1 cellular context compared by ENCODE assay signal in the genomic region with DNA sequence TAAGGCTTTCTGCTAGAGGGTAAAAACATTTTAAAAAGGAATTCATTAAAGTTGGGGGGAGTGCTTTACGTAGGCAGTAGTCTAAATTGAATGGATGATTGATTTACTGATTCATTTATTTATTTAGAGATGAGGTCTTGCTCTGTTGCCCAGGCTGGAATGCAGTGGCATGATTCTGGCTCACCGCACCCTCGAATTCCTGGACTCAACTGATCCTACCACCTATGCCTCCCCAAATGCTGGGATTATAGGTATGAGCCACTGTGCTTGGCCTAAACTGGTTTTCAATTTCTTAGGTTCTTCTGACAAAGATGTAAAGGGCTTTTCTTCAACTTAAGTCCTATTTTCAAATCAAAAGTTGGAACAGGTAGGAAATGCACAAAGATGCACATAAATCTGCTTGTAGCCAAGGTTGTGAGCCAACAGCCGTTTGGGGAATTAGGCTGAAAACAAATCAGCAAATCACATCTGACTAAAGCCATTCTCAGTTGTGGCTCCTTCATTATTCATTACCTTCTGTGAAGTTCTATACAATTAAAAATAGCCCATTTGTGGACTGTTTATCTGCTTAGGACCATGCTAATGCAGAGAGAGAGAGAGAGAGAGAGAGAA.
TF ChIP-seq lines count a peak whose summit lies in the region.

No MANE protein-coding gene starts in this region.

TF ChIP-seq in A549, 52 proteins besides CTCF, POLR2A, EP300 and RAD21 (continued from another document):
- TF ChIP-seq, protein P1, sequence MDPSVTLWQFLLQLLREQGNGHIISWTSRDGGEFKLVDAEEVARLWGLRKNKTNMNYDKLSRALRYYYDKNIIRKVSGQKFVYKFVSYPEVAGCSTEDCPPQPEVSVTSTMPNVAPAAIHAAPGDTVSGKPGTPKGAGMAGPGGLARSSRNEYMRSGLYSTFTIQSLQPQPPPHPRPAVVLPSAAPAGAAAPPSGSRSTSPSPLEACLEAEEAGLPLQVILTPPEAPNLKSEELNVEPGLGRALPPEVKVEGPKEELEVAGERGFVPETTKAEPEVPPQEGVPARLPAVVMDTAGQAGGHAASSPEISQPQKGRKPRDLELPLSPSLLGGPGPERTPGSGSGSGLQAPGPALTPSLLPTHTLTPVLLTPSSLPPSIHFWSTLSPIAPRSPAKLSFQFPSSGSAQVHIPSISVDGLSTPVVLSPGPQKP (IDR thresholded peaks at IDR 0.05; ENCODE audit: low read depth, low read length) = no peak
- TF ChIP-seq KDM1A (IDR thresholded peaks at IDR 0.05; ENCODE audit: low read depth) = no peak
- TF ChIP-seq RFX5 (IDR thresholded peaks at IDR 0.05) = no peak
- no peak for TF ChIP-seq HEYL (CRISPR knock-in tag; IDR thresholded peaks at IDR 0.05)
- TF ChIP-seq CBX2 (IDR thresholded peaks at IDR 0.05; ENCODE audit: borderline replicate concordance, low read depth) = no peak
- TF ChIP-seq, protein P2, sequence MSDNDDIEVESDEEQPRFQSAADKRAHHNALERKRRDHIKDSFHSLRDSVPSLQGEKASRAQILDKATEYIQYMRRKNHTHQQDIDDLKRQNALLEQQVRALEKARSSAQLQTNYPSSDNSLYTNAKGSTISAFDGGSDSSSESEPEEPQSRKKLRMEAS (IDR thresholded peaks at IDR 0.05) = peak; percentile 86
- TF ChIP-seq RCOR1 (IDR thresholded peaks at IDR 0.05; ENCODE audit: low read depth, low read length) = no peak
- TF ChIP-seq HOXA7 (CRISPR knock-in tag; IDR thresholded peaks at IDR 0.05) = peak; percentile 5; the same call in 1 of the 2 replicates
- TF ChIP-seq NPAS2 (CRISPR knock-in tag; IDR thresholded peaks at IDR 0.05; ENCODE audit: borderline replicate concordance) = no peak
- TF ChIP-seq, protein P3, sequence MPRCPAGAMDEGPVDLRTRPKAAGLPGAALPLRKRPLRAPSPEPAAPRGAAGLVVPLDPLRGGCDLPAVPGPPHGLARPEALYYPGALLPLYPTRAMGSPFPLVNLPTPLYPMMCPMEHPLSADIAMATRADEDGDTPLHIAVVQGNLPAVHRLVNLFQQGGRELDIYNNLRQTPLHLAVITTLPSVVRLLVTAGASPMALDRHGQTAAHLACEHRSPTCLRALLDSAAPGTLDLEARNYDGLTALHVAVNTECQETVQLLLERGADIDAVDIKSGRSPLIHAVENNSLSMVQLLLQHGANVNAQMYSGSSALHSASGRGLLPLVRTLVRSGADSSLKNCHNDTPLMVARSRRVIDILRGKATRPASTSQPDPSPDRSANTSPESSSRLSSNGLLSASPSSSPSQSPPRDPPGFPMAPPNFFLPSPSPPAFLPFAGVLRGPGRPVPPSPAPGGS (IDR thresholded peaks at IDR 0.05) = 0 out of 3 replicates have a peak, but pooled peaks have one; percentile 42
- TF ChIP-seq HOXB5 (CRISPR knock-in tag; IDR thresholded peaks at IDR 0.05) = peak; percentile 84; the same call in 1 of the 2 replicates
- TF ChIP-seq, protein P4, sequence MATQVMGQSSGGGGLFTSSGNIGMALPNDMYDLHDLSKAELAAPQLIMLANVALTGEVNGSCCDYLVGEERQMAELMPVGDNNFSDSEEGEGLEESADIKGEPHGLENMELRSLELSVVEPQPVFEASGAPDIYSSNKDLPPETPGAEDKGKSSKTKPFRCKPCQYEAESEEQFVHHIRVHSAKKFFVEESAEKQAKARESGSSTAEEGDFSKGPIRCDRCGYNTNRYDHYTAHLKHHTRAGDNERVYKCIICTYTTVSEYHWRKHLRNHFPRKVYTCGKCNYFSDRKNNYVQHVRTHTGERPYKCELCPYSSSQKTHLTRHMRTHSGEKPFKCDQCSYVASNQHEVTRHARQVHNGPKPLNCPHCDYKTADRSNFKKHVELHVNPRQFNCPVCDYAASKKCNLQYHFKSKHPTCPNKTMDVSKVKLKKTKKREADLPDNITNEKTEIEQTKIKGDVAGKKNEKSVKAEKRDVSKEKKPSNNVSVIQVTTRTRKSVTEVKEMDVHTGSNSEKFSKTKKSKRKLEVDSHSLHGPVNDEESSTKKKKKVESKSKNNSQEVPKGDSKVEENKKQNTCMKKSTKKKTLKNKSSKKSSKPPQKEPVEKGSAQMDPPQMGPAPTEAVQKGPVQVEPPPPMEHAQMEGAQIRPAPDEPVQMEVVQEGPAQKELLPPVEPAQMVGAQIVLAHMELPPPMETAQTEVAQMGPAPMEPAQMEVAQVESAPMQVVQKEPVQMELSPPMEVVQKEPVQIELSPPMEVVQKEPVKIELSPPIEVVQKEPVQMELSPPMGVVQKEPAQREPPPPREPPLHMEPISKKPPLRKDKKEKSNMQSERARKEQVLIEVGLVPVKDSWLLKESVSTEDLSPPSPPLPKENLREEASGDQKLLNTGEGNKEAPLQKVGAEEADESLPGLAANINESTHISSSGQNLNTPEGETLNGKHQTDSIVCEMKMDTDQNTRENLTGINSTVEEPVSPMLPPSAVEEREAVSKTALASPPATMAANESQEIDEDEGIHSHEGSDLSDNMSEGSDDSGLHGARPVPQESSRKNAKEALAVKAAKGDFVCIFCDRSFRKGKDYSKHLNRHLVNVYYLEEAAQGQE (IDR thresholded peaks at IDR 0.05) = no peak
- TF ChIP-seq, protein P5, sequence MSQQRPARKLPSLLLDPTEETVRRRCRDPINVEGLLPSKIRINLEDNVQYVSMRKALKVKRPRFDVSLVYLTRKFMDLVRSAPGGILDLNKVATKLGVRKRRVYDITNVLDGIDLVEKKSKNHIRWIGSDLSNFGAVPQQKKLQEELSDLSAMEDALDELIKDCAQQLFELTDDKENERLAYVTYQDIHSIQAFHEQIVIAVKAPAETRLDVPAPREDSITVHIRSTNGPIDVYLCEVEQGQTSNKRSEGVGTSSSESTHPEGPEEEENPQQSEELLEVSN (IDR thresholded peaks at IDR 0.05; ENCODE audit: borderline replicate concordance, low read depth) = 0 out of 2 replicates have a peak, but pooled peaks have one; percentile 21
- TF ChIP-seq, protein P6, sequence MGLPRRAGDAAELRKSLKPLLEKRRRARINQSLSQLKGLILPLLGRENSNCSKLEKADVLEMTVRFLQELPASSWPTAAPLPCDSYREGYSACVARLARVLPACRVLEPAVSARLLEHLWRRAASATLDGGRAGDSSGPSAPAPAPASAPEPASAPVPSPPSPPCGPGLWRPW (IDR thresholded peaks at IDR 0.05) = no peak
- TF ChIP-seq HDAC2 (IDR thresholded peaks at IDR 0.05) = no peak
- TF ChIP-seq ZNF302 (CRISPR knock-in tag; IDR thresholded peaks at IDR 0.05) = peak; percentile 85
- TF ChIP-seq TFCP2L1 (CRISPR knock-in tag; IDR thresholded peaks at IDR 0.05) = peak; percentile 57; the same call in 1 of the 2 replicates
- TF ChIP-seq CEBPB (IDR thresholded peaks at IDR 0.05) = peak in 1 of 2 experiments; percentile 73; a peak in 2 of 4 replicates
- TF ChIP-seq CHD2 (IDR thresholded peaks at IDR 0.05; ENCODE audit: low read length, partially characterized antibody) = no peak
- TF ChIP-seq KDM5A (IDR thresholded peaks at IDR 0.05) = no peak
- peak; percentile 79 for TF ChIP-seq JUNB (IDR thresholded peaks at IDR 0.05)
- TF ChIP-seq, protein P7, sequence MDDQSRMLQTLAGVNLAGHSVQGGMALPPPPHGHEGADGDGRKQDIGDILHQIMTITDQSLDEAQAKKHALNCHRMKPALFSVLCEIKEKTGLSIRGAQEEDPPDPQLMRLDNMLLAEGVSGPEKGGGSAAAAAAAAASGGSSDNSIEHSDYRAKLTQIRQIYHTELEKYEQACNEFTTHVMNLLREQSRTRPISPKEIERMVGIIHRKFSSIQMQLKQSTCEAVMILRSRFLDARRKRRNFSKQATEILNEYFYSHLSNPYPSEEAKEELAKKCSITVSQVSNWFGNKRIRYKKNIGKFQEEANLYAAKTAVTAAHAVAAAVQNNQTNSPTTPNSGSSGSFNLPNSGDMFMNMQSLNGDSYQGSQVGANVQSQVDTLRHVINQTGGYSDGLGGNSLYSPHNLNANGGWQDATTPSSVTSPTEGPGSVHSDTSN (IDR thresholded peaks at IDR 0.05) = peak; percentile 86
- TF ChIP-seq ESRRA (IDR thresholded peaks at IDR 0.05; ENCODE audit: borderline replicate concordance, low read length) = no peak
- TF ChIP-seq MAFK (IDR thresholded peaks at IDR 0.05; ENCODE audit: partially characterized antibody) = no peak
- peak; percentile 74 for TF ChIP-seq FOXS1 (CRISPR knock-in tag; IDR thresholded peaks at IDR 0.05)
- no peak for TF ChIP-seq BHLHE40 (IDR thresholded peaks at IDR 0.05; ENCODE audit: low read depth, low read length)
- TF ChIP-seq CHD4 (IDR thresholded peaks at IDR 0.05; ENCODE audit: borderline replicate concordance) = no peak
- TF ChIP-seq, protein P8, sequence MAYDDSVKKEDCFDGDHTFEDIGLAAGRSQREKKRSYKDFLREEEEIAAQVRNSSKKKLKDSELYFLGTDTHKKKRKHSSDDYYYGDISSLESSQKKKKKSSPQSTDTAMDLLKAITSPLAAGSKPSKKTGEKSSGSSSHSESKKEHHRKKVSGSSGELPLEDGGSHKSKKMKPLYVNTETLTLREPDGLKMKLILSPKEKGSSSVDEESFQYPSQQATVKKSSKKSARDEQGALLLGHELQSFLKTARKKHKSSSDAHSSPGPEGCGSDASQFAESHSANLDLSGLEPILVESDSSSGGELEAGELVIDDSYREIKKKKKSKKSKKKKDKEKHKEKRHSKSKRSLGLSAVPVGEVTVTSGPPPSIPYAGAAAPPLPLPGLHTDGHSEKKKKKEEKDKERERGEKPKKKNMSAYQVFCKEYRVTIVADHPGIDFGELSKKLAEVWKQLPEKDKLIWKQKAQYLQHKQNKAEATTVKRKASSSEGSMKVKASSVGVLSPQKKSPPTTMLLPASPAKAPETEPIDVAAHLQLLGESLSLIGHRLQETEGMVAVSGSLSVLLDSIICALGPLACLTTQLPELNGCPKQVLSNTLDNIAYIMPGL (CRISPR knock-in tag; IDR thresholded peaks at IDR 0.05; ENCODE audit: borderline replicate concordance) = no peak
- no peak for TF ChIP-seq ZSCAN20 (CRISPR knock-in tag; IDR thresholded peaks at IDR 0.05)
- TF ChIP-seq MYC (IDR thresholded peaks at IDR 0.05; ENCODE audit: borderline replicate concordance, low read length) = no peak
- TF ChIP-seq POLR2AphosphoS2 (conservative IDR thresholded peaks at IDR 0.05; ENCODE audit: low read length) = no peak
- no peak for TF ChIP-seq SREBF2 (IDR thresholded peaks at IDR 0.05)
- TF ChIP-seq RNF2 (IDR thresholded peaks at IDR 0.05; ENCODE audit: borderline replicate concordance, low read depth) = no peak
- TF ChIP-seq HOXB13 (CRISPR knock-in tag; IDR thresholded peaks at IDR 0.05; ENCODE audit: low read depth) = peak; percentile 61; the same call in 1 of the 2 replicates
- no peak for TF ChIP-seq MAZ (IDR thresholded peaks at IDR 0.05; ENCODE audit: borderline replicate concordance, low read depth, low read length)
- no peak for TF ChIP-seq CBX8 (IDR thresholded peaks at IDR 0.05)
- no peak for TF ChIP-seq PHF8 (IDR thresholded peaks at IDR 0.05; ENCODE audit: borderline replicate concordance, low read depth)
TF ChIP-seq in A549: peak in this region for 18.
